Comparison of ENCODE assay signal across 1 cellular context in the genomic region with DNA sequence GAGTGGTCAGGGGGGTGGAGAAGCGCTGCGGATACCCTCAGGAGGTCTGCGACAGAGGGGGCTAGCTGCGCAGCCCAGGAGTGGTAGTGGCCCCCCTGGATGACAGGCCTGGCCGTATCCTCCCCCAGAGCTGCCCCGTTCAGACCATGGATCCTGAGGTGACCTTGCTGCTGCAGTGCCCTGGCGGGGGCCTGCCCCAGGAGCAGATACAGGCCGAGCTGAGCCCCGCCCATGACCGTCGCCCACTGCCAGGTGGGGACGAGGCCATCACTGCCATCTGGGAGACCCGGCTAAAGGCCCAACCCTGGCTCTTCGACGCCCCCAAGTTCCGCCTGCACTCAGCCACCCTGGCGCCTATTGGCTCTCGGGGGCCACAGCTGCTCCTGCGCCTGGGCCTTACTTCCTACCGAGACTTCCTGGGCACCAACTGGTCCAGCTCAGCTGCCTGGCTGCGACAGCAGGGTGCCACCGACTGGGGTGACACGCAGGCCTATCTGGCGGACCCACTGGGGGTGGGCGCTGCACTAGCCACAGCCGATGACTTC.
TF ChIP-seq lines count a peak whose summit lies in the region.

No MANE protein-coding gene starts in this region.

TF ChIP-seq in K562, 482 proteins besides CTCF, POLR2A, EP300 and RAD21 (continued from another document and continues in another):
- TF ChIP-seq, protein P1, sequence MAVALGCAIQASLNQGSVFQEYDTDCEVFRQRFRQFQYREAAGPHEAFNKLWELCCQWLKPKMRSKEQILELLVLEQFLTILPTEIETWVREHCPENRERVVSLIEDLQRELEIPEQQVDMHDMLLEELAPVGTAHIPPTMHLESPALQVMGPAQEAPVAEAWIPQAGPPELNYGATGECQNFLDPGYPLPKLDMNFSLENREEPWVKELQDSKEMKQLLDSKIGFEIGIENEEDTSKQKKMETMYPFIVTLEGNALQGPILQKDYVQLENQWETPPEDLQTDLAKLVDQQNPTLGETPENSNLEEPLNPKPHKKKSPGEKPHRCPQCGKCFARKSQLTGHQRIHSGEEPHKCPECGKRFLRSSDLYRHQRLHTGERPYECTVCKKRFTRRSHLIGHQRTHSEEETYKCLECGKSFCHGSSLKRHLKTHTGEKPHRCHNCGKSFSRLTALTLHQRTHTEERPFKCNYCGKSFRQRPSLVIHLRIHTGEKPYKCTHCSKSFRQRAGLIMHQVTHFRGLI (CRISPR knock-in tag; IDR thresholded peaks at IDR 0.05), result 0 out of 2 replicates have a peak, but pooled peaks have one; percentile 9
- TF ChIP-seq, protein P2, sequence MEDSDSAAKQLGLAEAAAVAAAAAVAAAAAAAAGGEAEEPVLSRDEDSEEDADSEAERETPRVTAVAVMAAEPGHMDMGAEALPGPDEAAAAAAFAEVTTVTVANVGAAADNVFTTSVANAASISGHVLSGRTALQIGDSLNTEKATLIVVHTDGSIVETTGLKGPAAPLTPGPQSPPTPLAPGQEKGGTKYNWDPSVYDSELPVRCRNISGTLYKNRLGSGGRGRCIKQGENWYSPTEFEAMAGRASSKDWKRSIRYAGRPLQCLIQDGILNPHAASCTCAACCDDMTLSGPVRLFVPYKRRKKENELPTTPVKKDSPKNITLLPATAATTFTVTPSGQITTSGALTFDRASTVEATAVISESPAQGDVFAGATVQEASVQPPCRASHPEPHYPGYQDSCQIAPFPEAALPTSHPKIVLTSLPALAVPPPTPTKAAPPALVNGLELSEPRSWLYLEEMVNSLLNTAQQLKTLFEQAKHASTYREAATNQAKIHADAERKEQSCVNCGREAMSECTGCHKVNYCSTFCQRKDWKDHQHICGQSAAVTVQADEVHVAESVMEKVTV (CRISPR knock-in tag; IDR thresholded peaks at IDR 0.05), result no peak
- TF ChIP-seq, protein P3, sequence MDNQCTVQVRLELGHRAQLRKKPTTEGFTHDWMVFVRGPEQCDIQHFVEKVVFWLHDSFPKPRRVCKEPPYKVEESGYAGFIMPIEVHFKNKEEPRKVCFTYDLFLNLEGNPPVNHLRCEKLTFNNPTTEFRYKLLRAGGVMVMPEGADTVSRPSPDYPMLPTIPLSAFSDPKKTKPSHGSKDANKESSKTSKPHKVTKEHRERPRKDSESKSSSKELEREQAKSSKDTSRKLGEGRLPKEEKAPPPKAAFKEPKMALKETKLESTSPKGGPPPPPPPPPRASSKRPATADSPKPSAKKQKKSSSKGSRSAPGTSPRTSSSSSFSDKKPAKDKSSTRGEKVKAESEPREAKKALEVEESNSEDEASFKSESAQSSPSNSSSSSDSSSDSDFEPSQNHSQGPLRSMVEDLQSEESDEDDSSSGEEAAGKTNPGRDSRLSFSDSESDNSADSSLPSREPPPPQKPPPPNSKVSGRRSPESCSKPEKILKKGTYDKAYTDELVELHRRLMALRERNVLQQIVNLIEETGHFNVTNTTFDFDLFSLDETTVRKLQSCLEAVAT (IDR thresholded peaks at IDR 0.05), result no peak
- TF ChIP-seq MIER1 (IDR thresholded peaks at IDR 0.05; ENCODE audit: low read depth) (no peak), CC2D1A (IDR thresholded peaks at IDR 0.05) (no peak), ZBTB1 (CRISPR knock-in tag; IDR thresholded peaks at IDR 0.05; ENCODE audit: borderline replicate concordance, low read depth) (no peak), MBD2 (IDR thresholded peaks at IDR 0.05; ENCODE audit: borderline replicate concordance, low read depth) (no peak), ILF3 (IDR thresholded peaks at IDR 0.05; ENCODE audit: borderline replicate concordance) (no peak), HDAC8 (tag; IDR thresholded peaks at IDR 0.05) (no peak), ZNF583 (CRISPR knock-in tag; IDR thresholded peaks at IDR 0.05) (0 out of 2 replicates have a peak, but pooled peaks have one; percentile 20), TAL1 (IDR thresholded peaks at IDR 0.05) (no peak), TOE1 (IDR thresholded peaks at IDR 0.05; ENCODE audit: borderline replicate concordance) (no peak), TOE1 (CRISPR knock-in tag; IDR thresholded peaks at IDR 0.05; ENCODE audit: borderline replicate concordance, low read depth) (no peak), PHF20 (IDR thresholded peaks at IDR 0.05; ENCODE audit: partially characterized antibody) (peak; percentile 4), ZFP36 (IDR thresholded peaks at IDR 0.05; ENCODE audit: low read depth, low read length, partially characterized antibody) (no peak), ZSCAN32 (CRISPR knock-in tag; IDR thresholded peaks at IDR 0.05) (no peak; the same call in 1 of the 2 replicates), WHSC1 (IDR thresholded peaks at IDR 0.05; ENCODE audit: low read length) (no peak), NR3C1 (CRISPR knock-in tag; IDR thresholded peaks at IDR 0.05) (no peak), ZNF707 (CRISPR knock-in tag; conservative IDR thresholded peaks at IDR 0.05) (no peak), TCF3 (CRISPR knock-in tag; IDR thresholded peaks at IDR 0.05) (no peak), BMI1 (IDR thresholded peaks at IDR 0.05; ENCODE audit: low read length) (no peak), SMARCC2 (IDR thresholded peaks at IDR 0.05; ENCODE audit: low read depth) (no peak)
- TF ChIP-seq, protein P4, sequence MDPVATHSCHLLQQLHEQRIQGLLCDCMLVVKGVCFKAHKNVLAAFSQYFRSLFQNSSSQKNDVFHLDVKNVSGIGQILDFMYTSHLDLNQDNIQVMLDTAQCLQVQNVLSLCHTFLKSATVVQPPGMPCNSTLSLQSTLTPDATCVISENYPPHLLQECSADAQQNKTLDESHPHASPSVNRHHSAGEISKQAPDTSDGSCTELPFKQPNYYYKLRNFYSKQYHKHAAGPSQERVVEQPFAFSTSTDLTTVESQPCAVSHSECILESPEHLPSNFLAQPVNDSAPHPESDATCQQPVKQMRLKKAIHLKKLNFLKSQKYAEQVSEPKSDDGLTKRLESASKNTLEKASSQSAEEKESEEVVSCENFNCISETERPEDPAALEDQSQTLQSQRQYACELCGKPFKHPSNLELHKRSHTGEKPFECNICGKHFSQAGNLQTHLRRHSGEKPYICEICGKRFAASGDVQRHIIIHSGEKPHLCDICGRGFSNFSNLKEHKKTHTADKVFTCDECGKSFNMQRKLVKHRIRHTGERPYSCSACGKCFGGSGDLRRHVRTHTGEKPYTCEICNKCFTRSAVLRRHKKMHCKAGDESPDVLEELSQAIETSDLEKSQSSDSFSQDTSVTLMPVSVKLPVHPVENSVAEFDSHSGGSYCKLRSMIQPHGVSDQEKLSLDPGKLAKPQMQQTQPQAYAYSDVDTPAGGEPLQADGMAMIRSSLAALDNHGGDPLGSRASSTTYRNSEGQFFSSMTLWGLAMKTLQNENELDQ (CRISPR knock-in tag; IDR thresholded peaks at IDR 0.05; ENCODE audit: borderline replicate concordance), result no peak
- TF ChIP-seq, protein P5, sequence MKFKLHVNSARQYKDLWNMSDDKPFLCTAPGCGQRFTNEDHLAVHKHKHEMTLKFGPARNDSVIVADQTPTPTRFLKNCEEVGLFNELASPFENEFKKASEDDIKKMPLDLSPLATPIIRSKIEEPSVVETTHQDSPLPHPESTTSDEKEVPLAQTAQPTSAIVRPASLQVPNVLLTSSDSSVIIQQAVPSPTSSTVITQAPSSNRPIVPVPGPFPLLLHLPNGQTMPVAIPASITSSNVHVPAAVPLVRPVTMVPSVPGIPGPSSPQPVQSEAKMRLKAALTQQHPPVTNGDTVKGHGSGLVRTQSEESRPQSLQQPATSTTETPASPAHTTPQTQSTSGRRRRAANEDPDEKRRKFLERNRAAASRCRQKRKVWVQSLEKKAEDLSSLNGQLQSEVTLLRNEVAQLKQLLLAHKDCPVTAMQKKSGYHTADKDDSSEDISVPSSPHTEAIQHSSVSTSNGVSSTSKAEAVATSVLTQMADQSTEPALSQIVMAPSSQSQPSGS (CRISPR knock-in tag; IDR thresholded peaks at IDR 0.05), result no peak
- TF ChIP-seq, protein P6, sequence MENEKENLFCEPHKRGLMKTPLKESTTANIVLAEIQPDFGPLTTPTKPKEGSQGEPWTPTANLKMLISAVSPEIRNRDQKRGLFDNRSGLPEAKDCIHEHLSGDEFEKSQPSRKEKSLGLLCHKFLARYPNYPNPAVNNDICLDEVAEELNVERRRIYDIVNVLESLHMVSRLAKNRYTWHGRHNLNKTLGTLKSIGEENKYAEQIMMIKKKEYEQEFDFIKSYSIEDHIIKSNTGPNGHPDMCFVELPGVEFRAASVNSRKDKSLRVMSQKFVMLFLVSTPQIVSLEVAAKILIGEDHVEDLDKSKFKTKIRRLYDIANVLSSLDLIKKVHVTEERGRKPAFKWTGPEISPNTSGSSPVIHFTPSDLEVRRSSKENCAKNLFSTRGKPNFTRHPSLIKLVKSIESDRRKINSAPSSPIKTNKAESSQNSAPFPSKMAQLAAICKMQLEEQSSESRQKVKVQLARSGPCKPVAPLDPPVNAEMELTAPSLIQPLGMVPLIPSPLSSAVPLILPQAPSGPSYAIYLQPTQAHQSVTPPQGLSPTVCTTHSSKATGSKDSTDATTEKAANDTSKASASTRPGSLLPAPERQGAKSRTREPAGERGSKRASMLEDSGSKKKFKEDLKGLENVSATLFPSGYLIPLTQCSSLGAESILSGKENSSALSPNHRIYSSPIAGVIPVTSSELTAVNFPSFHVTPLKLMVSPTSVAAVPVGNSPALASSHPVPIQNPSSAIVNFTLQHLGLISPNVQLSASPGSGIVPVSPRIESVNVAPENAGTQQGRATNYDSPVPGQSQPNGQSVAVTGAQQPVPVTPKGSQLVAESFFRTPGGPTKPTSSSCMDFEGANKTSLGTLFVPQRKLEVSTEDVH (IDR thresholded peaks at IDR 0.05; ENCODE audit: low read depth, partially characterized antibody), result no peak
- TF ChIP-seq, protein P7, sequence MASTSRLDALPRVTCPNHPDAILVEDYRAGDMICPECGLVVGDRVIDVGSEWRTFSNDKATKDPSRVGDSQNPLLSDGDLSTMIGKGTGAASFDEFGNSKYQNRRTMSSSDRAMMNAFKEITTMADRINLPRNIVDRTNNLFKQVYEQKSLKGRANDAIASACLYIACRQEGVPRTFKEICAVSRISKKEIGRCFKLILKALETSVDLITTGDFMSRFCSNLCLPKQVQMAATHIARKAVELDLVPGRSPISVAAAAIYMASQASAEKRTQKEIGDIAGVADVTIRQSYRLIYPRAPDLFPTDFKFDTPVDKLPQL (IDR thresholded peaks at IDR 0.05; ENCODE audit: extremely low read depth, insufficient read length), result no peak
- TF ChIP-seq, protein P8, sequence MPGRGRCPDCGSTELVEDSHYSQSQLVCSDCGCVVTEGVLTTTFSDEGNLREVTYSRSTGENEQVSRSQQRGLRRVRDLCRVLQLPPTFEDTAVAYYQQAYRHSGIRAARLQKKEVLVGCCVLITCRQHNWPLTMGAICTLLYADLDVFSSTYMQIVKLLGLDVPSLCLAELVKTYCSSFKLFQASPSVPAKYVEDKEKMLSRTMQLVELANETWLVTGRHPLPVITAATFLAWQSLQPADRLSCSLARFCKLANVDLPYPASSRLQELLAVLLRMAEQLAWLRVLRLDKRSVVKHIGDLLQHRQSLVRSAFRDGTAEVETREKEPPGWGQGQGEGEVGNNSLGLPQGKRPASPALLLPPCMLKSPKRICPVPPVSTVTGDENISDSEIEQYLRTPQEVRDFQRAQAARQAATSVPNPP (IDR thresholded peaks at IDR 0.05; ENCODE audit: borderline replicate concordance, insufficient read depth, insufficient read length), result no peak
- TF ChIP-seq, protein P9, sequence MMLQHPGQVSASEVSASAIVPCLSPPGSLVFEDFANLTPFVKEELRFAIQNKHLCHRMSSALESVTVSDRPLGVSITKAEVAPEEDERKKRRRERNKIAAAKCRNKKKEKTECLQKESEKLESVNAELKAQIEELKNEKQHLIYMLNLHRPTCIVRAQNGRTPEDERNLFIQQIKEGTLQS (IDR thresholded peaks at IDR 0.05), result no peak
- TF ChIP-seq, protein P9 (CRISPR knock-in tag; conservative IDR thresholded peaks at IDR 0.05), result no peak
- TF ChIP-seq, protein P10, sequence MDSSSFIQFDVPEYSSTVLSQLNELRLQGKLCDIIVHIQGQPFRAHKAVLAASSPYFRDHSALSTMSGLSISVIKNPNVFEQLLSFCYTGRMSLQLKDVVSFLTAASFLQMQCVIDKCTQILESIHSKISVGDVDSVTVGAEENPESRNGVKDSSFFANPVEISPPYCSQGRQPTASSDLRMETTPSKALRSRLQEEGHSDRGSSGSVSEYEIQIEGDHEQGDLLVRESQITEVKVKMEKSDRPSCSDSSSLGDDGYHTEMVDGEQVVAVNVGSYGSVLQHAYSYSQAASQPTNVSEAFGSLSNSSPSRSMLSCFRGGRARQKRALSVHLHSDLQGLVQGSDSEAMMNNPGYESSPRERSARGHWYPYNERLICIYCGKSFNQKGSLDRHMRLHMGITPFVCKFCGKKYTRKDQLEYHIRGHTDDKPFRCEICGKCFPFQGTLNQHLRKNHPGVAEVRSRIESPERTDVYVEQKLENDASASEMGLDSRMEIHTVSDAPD (CRISPR knock-in tag; IDR thresholded peaks at IDR 0.05), result no peak
- TF ChIP-seq, protein P11, sequence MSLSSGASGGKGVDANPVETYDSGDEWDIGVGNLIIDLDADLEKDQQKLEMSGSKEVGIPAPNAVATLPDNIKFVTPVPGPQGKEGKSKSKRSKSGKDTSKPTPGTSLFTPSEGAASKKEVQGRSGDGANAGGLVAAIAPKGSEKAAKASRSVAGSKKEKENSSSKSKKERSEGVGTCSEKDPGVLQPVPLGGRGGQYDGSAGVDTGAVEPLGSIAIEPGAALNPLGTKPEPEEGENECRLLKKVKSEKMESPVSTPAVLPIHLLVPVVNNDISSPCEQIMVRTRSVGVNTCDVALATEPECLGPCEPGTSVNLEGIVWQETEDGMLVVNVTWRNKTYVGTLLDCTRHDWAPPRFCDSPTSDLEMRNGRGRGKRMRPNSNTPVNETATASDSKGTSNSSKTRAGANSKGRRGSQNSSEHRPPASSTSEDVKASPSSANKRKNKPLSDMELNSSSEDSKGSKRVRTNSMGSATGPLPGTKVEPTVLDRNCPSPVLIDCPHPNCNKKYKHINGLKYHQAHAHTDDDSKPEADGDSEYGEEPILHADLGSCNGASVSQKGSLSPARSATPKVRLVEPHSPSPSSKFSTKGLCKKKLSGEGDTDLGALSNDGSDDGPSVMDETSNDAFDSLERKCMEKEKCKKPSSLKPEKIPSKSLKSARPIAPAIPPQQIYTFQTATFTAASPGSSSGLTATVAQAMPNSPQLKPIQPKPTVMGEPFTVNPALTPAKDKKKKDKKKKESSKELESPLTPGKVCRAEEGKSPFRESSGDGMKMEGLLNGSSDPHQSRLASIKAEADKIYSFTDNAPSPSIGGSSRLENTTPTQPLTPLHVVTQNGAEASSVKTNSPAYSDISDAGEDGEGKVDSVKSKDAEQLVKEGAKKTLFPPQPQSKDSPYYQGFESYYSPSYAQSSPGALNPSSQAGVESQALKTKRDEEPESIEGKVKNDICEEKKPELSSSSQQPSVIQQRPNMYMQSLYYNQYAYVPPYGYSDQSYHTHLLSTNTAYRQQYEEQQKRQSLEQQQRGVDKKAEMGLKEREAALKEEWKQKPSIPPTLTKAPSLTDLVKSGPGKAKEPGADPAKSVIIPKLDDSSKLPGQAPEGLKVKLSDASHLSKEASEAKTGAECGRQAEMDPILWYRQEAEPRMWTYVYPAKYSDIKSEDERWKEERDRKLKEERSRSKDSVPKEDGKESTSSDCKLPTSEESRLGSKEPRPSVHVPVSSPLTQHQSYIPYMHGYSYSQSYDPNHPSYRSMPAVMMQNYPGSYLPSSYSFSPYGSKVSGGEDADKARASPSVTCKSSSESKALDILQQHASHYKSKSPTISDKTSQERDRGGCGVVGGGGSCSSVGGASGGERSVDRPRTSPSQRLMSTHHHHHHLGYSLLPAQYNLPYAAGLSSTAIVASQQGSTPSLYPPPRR (CRISPR knock-in tag; IDR thresholded peaks at IDR 0.05; ENCODE audit: borderline replicate concordance), result no peak
- TF ChIP-seq, protein P12, sequence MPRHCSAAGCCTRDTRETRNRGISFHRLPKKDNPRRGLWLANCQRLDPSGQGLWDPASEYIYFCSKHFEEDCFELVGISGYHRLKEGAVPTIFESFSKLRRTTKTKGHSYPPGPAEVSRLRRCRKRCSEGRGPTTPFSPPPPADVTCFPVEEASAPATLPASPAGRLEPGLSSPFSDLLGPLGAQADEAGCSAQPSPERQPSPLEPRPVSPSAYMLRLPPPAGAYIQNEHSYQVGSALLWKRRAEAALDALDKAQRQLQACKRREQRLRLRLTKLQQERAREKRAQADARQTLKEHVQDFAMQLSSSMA (CRISPR knock-in tag; IDR thresholded peaks at IDR 0.05), result no peak
